1 cellular context compared by ENCODE assay signal in the genomic region with DNA sequence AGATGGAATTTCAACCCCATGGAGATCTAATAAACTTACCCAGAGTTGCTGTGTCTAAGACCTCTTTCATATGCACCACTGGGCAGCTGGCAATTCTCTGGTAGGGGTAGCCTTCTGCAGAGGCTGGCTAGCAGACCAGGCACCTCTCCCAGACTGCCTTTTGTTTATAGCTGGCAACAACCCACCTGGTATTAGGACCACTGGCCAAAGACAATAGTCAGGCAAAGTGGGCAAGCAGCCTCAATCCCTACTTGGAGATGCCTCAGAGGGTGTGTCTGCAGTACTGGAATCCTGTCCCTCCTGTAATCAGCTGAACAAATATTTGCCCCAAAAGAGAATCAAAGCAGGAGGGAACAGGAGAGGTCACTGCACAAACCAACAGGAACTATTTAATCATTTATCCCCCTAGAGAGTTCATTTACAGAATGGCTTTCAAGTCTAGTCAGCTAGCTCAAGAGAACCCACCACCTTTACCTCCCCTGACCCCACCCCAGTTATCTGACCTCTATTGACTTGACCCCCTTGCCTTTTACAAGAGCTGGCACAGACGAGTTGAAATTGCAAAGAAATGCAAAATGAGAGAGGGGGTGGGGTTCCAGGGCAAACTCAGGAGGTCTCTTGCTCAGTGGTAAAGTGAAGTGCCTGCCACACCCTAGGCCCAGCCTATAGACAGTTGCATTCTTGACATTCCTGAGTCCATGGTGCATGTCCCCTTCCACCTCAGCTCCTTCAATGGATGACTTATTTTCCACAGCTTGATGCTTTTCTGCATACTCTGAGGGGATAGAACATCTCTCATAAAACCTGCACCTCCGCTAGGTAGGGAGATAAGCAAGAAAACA.
TF ChIP-seq lines count a peak whose summit lies in the region.

No MANE protein-coding gene starts in this region.

TF ChIP-seq in HepG2, 621 proteins besides CTCF, POLR2A, EP300 and RAD21 (continued from another document and continues in another):
- TF ChIP-seq, protein P1, sequence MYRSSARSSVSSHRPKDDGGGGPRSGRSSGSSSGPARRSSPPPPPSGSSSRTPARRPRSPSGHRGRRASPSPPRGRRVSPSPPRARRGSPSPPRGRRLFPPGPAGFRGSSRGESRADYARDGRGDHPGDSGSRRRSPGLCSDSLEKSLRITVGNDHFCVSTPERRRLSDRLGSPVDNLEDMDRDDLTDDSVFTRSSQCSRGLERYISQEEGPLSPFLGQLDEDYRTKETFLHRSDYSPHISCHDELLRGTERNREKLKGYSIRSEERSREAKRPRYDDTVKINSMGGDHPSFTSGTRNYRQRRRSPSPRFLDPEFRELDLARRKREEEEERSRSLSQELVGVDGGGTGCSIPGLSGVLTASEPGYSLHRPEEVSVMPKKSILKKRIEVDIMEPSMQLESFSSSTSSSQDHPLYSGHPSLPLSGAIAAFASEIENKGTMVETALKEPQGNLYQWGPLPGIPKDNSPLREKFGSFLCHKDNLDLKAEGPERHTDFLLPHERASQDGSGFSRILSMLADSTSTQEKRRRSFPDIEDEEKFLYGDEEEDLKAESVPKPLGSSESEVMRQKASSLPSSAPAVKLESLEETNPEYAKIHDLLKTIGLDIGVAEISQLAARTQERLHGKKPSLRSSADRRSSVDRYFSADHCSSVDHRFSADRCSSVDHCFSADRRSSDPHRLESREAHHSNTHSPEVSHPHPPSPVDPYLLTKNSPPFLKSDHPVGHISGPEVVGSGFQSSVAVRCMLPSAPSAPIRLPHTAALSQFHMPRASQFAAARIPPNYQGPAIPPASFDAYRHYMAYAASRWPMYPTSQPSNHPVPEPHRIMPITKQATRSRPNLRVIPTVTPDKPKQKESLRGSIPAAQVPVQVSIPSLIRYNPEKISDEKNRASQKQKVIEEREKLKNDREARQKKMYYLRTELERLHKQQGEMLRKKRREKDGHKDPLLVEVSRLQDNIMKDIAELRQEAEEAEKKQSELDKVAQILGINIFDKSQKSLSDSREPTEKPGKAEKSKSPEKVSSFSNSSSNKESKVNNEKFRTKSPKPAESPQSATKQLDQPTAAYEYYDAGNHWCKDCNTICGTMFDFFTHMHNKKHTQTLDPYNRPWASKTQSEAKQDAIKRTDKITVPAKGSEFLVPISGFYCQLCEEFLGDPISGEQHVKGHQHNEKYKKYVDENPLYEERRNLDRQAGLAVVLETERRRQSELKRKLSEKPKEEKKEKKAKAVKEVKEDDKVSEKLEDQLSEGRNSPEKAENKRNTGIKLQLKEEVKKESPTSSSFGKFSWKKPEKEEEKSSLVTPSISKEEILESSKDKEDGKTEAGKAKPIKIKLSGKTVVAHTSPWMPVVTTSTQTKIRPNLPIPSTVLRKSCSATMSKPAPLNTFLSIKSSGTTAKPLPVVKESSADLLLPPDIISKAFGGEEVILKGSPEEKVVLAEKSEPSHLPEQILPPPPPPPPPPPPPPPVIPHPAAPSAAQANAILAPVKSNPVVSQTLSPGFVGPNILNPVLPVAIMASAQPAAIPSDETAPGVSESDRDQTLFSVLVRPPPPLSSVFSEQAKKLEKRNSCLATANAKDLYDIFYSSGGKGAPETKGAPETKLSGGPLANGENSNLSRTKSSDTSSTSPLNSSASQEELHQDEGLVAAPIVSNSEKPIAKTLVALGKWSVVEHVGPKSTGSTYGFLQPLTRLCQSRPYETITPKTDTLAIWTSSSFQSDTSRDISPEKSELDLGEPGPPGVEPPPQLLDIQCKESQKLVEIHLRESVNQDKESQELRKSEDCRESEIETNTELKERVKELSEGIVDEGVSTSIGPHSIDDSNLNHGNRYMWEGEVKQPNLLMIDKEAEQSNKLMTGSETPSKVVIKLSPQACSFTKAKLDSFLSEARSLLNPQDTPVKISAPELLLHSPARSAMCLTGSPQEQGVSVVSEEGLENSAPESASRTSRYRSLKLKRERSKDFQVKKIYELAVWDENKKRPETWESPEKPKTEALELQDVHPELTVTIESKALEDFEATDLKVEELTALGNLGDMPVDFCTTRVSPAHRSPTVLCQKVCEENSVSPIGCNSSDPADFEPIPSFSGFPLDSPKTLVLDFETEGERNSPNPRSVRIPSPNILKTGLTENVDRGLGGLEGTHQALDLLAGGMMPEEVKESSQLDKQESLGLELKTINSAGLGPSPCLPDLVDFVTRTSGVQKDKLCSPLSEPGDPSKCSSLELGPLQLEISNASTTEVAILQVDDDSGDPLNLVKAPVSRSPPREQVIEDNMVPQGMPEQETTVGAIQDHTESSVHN (CRISPR knock-in tag; IDR thresholded peaks at IDR 0.05) = 0 out of 2 replicates have a peak, but pooled peaks have one; percentile 73
- TF ChIP-seq MLLT10 (CRISPR knock-in tag; IDR thresholded peaks at IDR 0.05) = no peak; the same call in 1 of the 2 replicates
- TF ChIP-seq GATAD2A (CRISPR knock-in tag; IDR thresholded peaks at IDR 0.05) = peak; percentile 98
- no peak for TF ChIP-seq SMAD1 (CRISPR knock-in tag; IDR thresholded peaks at IDR 0.05; ENCODE audit: borderline replicate concordance, low read depth)
- no peak; the same call in 1 of the 2 replicates for TF ChIP-seq ZNF230 (CRISPR knock-in tag; IDR thresholded peaks at IDR 0.05)
- TF ChIP-seq ZNF510 (CRISPR knock-in tag; IDR thresholded peaks at IDR 0.05; ENCODE audit: low read depth) = no peak; the same call in 1 of the 2 replicates
- peak; percentile 98 for TF ChIP-seq GFI1 (CRISPR knock-in tag; IDR thresholded peaks at IDR 0.05; ENCODE audit: borderline replicate concordance)
- TF ChIP-seq SRSF4 (IDR thresholded peaks at IDR 0.05; ENCODE audit: low read depth, low read length, poor library complexity, severe bottlenecking) = no peak
- TF ChIP-seq, protein P2, sequence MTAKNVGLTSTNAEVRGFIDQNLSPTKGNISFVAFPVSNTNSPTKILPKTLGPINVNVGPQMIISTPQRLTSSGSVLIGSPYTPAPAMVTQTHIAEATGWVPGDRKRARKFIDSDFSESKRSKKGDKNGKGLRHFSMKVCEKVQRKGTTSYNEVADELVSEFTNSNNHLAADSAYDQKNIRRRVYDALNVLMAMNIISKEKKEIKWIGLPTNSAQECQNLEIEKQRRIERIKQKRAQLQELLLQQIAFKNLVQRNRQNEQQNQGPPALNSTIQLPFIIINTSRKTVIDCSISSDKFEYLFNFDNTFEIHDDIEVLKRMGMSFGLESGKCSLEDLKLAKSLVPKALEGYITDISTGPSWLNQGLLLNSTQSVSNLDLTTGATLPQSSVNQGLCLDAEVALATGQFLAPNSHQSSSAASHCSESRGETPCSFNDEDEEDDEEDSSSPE (CRISPR knock-in tag; IDR thresholded peaks at IDR 0.05) = no peak
- peak; percentile 94 for TF ChIP-seq ETV5 (CRISPR knock-in tag; IDR thresholded peaks at IDR 0.05; ENCODE audit: borderline replicate concordance)
- no peak for TF ChIP-seq XRCC5 (optimal IDR thresholded peaks at IDR 0.05; ENCODE audit: low read length)
- TF ChIP-seq CREB1 (IDR thresholded peaks at IDR 0.05) = no peak
- TF ChIP-seq CREB1 (CRISPR knock-in tag; IDR thresholded peaks at IDR 0.05) = peak; percentile 85
- no peak for TF ChIP-seq ZNF180 (CRISPR knock-in tag; IDR thresholded peaks at IDR 0.05; ENCODE audit: borderline replicate concordance, low read depth)
- TF ChIP-seq, protein P3, sequence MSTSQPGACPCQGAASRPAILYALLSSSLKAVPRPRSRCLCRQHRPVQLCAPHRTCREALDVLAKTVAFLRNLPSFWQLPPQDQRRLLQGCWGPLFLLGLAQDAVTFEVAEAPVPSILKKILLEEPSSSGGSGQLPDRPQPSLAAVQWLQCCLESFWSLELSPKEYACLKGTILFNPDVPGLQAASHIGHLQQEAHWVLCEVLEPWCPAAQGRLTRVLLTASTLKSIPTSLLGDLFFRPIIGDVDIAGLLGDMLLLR (CRISPR knock-in tag; IDR thresholded peaks at IDR 0.05) = no peak; the same call in 1 of the 2 replicates
- 0 out of 2 replicates have a peak, but pooled peaks have one; percentile 14 for TF ChIP-seq ATRX (CRISPR knock-in tag; IDR thresholded peaks at IDR 0.05; ENCODE audit: borderline replicate concordance)
- TF ChIP-seq ZNF674 (CRISPR knock-in tag; IDR thresholded peaks at IDR 0.05; ENCODE audit: low read depth) = no peak
- no peak for TF ChIP-seq MTA3 (CRISPR knock-in tag; IDR thresholded peaks at IDR 0.05)
- TF ChIP-seq ZNF547 (CRISPR knock-in tag; IDR thresholded peaks at IDR 0.05) = peak; percentile 78
- no peak; the same call in 1 of the 2 replicates for TF ChIP-seq ZNF333 (CRISPR knock-in tag; IDR thresholded peaks at IDR 0.05; ENCODE audit: borderline replicate concordance)
- TF ChIP-seq PHF8 (CRISPR knock-in tag; IDR thresholded peaks at IDR 0.05) = no peak; the same call in none of the 2 replicates
- TF ChIP-seq, protein P4, sequence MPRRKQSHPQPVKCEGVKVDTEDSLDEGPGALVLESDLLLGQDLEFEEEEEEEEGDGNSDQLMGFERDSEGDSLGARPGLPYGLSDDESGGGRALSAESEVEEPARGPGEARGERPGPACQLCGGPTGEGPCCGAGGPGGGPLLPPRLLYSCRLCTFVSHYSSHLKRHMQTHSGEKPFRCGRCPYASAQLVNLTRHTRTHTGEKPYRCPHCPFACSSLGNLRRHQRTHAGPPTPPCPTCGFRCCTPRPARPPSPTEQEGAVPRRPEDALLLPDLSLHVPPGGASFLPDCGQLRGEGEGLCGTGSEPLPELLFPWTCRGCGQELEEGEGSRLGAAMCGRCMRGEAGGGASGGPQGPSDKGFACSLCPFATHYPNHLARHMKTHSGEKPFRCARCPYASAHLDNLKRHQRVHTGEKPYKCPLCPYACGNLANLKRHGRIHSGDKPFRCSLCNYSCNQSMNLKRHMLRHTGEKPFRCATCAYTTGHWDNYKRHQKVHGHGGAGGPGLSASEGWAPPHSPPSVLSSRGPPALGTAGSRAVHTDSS (CRISPR knock-in tag; conservative IDR thresholded peaks at IDR 0.05) = 0 out of 2 replicates have a peak, but pooled peaks have one; percentile 19
- TF ChIP-seq ZFP36L2 (CRISPR knock-in tag; IDR thresholded peaks at IDR 0.05) = 0 out of 2 replicates have a peak, but pooled peaks have one; percentile 30
- TF ChIP-seq, protein P5, sequence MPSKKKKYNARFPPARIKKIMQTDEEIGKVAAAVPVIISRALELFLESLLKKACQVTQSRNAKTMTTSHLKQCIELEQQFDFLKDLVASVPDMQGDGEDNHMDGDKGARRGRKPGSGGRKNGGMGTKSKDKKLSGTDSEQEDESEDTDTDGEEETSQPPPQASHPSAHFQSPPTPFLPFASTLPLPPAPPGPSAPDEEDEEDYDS (CRISPR knock-in tag; IDR thresholded peaks at IDR 0.05) = peak; percentile 84
- TF ChIP-seq, protein P6, sequence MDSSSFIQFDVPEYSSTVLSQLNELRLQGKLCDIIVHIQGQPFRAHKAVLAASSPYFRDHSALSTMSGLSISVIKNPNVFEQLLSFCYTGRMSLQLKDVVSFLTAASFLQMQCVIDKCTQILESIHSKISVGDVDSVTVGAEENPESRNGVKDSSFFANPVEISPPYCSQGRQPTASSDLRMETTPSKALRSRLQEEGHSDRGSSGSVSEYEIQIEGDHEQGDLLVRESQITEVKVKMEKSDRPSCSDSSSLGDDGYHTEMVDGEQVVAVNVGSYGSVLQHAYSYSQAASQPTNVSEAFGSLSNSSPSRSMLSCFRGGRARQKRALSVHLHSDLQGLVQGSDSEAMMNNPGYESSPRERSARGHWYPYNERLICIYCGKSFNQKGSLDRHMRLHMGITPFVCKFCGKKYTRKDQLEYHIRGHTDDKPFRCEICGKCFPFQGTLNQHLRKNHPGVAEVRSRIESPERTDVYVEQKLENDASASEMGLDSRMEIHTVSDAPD (CRISPR knock-in tag; IDR thresholded peaks at IDR 0.05) = peak; percentile 80; the same call in 1 of the 2 replicates
- TF ChIP-seq, protein P7, sequence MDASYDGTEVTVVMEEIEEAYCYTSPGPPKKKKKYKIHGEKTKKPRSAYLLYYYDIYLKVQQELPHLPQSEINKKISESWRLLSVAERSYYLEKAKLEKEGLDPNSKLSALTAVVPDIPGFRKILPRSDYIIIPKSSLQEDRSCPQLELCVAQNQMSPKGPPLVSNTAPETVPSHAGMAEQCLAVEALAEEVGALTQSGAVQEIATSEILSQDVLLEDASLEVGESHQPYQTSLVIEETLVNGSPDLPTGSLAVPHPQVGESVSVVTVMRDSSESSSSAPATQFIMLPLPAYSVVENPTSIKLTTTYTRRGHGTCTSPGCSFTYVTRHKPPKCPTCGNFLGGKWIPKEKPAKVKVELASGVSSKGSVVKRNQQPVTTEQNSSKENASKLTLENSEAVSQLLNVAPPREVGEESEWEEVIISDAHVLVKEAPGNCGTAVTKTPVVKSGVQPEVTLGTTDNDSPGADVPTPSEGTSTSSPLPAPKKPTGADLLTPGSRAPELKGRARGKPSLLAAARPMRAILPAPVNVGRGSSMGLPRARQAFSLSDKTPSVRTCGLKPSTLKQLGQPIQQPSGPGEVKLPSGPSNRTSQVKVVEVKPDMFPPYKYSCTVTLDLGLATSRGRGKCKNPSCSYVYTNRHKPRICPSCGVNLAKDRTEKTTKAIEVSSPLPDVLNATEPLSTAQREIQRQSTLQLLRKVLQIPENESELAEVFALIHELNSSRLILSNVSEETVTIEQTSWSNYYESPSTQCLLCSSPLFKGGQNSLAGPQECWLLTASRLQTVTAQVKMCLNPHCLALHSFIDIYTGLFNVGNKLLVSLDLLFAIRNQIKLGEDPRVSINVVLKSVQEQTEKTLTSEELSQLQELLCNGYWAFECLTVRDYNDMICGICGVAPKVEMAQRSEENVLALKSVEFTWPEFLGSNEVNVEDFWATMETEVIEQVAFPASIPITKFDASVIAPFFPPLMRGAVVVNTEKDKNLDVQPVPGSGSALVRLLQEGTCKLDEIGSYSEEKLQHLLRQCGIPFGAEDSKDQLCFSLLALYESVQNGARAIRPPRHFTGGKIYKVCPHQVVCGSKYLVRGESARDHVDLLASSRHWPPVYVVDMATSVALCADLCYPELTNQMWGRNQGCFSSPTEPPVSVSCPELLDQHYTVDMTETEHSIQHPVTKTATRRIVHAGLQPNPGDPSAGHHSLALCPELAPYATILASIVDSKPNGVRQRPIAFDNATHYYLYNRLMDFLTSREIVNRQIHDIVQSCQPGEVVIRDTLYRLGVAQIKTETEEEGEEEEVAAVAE (CRISPR knock-in tag; IDR thresholded peaks at IDR 0.05; ENCODE audit: borderline replicate concordance) = peak; percentile 44; the same call in 1 of the 2 replicates
- TF ChIP-seq KDM1A (CRISPR knock-in tag; IDR thresholded peaks at IDR 0.05) = peak; percentile 58; the same call in 1 of the 2 replicates
- 0 out of 2 replicates have a peak, but pooled peaks have one; percentile 45 for TF ChIP-seq EHMT2 (IDR thresholded peaks at IDR 0.05; ENCODE audit: borderline replicate concordance, low read depth, low read length)
- peak; percentile 96 for TF ChIP-seq HDAC2 (CRISPR knock-in tag; IDR thresholded peaks at IDR 0.05)
- TF ChIP-seq, protein P8, sequence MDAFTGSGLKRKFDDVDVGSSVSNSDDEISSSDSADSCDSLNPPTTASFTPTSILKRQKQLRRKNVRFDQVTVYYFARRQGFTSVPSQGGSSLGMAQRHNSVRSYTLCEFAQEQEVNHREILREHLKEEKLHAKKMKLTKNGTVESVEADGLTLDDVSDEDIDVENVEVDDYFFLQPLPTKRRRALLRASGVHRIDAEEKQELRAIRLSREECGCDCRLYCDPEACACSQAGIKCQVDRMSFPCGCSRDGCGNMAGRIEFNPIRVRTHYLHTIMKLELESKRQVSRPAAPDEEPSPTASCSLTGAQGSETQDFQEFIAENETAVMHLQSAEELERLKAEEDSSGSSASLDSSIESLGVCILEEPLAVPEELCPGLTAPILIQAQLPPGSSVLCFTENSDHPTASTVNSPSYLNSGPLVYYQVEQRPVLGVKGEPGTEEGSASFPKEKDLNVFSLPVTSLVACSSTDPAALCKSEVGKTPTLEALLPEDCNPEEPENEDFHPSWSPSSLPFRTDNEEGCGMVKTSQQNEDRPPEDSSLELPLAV (CRISPR knock-in tag; conservative IDR thresholded peaks at IDR 0.05; ENCODE audit: low read depth) = no peak
- TF ChIP-seq ZNF549 (CRISPR knock-in tag; IDR thresholded peaks at IDR 0.05) = no peak
